24 cellular contexts compared by ENCODE assay signal in the genomic region with DNA sequence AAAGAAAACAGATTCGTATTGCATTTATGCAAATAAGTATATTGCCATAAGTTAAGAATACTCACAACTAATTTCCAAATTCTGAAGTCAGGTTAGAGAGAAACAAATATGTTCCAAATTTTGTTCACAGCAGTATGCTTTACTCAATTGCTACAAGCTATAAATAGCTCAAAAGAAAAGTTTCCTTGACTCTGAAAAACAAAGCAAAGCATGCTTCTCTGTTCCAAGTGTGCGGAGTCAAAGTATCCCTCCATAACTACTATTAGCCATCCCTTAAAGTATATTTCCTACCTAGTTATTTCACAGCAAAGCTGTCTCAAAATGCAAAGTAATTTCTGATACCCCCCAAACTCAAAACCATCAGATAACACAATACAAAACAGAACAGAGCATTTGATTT. TPM values are rescaled to one million over a fixed set of nuclear protein-coding genes. Genes with fewer than 3 reads are reported as not detected.
DNase-seq lines count a peak whose midpoint lies in the region; ATAC-seq and TF ChIP-seq lines count a peak whose summit lies in the region.
"Had no signal": no experiment of that assay in that cellular context is flagged by ENCODE, and none has a peak within 500 bp of the region (broad histone marks: within the 10 kb centered on the region; RNA-seq: fewer than 3 reads in every experiment).

No MANE protein-coding gene starts in this region.

- H3K36me3 Mint-ChIP-seq in endodermal cell (ENCODE audit: low read depth) (peaks cover 58% of the 10 kb centered on the region), neural crest cell (ENCODE audit: low read depth) (peaks cover 21% of the 10 kb centered on the region)

- ATAC-seq in heart right ventricle (peak in 2 of 8 donors; percentile 52 to 57), Right ventricle myocardium inferior (no peak), sciatic nerve (no peak)
- ATAC-seq: A549, HepG2, K562 had no signal

- H3K9me3 Mint-ChIP-seq in endodermal cell (peaks cover 8% of the 10 kb centered on the region), neural crest cell (no peaks in the 10 kb centered on the region)
- H3K9me3 Mint-ChIP-seq: CD4-positive, alpha-beta T cell had no signal

- H3K27ac Mint-ChIP-seq in endodermal cell (peak overlapping the region; percentile 89), neural crest cell (ENCODE audit: unreplicated experiment) (peak overlapping the region; percentile 69)
- H3K27ac Mint-ChIP-seq: CD4-positive, alpha-beta T cell had no signal

- peak overlapping the region in 7 of 10 donors; percentile 21 to 70 (median 44) for H3K27ac ChIP-seq in heart right ventricle
- H3K27ac ChIP-seq in endodermal cell (ENCODE audit: low read depth, low read length) = no peak overlapping the region
- H3K27ac ChIP-seq: BLaER1 treated with 17β-estradiol and CSF1 and Interleukin-3, amounts not matched to agents 10 nM and 100 nM had no signal

- H3K4me3 Mint-ChIP-seq in endodermal cell (peak overlapping the region; percentile 20), neural crest cell (no peak overlapping the region)
- H3K4me3 Mint-ChIP-seq: CD4-positive, alpha-beta T cell had no signal

- WGBS in heart right ventricle, 2 donors = 68 to 70% methylated on average over 2 of the region's 2 CpGs
- WGBS in endodermal cell (ENCODE audit: insufficient coverage in 1 of 2, insufficient read length in 1 of 2), 2 experiments = 90 to 93% methylated on average over 1 to 2 of the region's 2 CpGs

- H3K4me3 ChIP-seq in heart right ventricle = no peak overlapping the region
- peak overlapping the region; percentile 36 for H3K4me3 ChIP-seq in endodermal cell (ENCODE audit: low read length)
- no peak overlapping the region for H3K4me3 ChIP-seq in H7 (ENCODE audit: insufficient read depth, low read depth, low read length)
- H3K4me3 ChIP-seq: A549; BLaER1 treated with 17β-estradiol and CSF1 and Interleukin-3, amounts not matched to agents 10 nM and 100 nM; K562 had no signal

- H3K36me3 ChIP-seq in heart right ventricle (peaks cover 0 to 36% (median 0%) of the 10 kb centered on the region in 9 donors), endodermal cell (ENCODE audit: control insufficient read depth, insufficient read depth, low read length) (peaks cover 74% of the 10 kb centered on the region), H7 (replicated peaks; ENCODE audit: control insufficient read depth, insufficient read depth, low read length) (no peaks in the 10 kb centered on the region)

- no peaks in the 10 kb centered on the region for H3K27me3 Mint-ChIP-seq in endodermal cell (ENCODE audit: insufficient read depth)
- no peaks in the 10 kb centered on the region for H3K27me3 Mint-ChIP-seq in neural crest cell (ENCODE audit: low read depth)
- H3K27me3 Mint-ChIP-seq: CD4-positive, alpha-beta T cell had no signal

- H3K27me3 ChIP-seq in heart right ventricle (no peaks in the 10 kb centered on the region), endodermal cell (ENCODE audit: control insufficient read depth, insufficient read depth, low read length, poor library complexity, severe bottlenecking) (no peaks in the 10 kb centered on the region), H7 (ENCODE audit: control insufficient read depth, insufficient read depth, low read length) (no peaks in the 10 kb centered on the region; the same call in 1 of the 2 replicates)
- H3K27me3 ChIP-seq: BLaER1 treated with 17β-estradiol and CSF1 and Interleukin-3, amounts not matched to agents 10 nM and 100 nM had no signal

- H3K4me1 ChIP-seq in heart right ventricle (peaks cover 0 to 56% (median 27%) of the 10 kb centered on the region in 9 donors), endodermal cell (ENCODE audit: control insufficient read depth, insufficient read depth, low read length) (peaks cover 13% of the 10 kb centered on the region)
- H3K4me1 ChIP-seq: BLaER1 treated with 17β-estradiol and CSF1 and Interleukin-3, amounts not matched to agents 10 nM and 100 nM had no signal

- intact Hi-C loops in heart right ventricle (cut with DNase I) (loop anchor here in 1 of 10 donors (10.0 kb wide), 1 partner anchor 48 kb away; a partner anchor contains a TSS), Right ventricle myocardium inferior (cut with DNase I) (no loop called here), posterior cingulate gyrus (cut with DNase I) (no loop called here), sciatic nerve (cut with DNase I) (no loop called here)

- H3K9ac ChIP-seq in endodermal cell (ENCODE audit: extremely low read depth, low read length, poor library complexity, severe bottlenecking) = peak overlapping the region; percentile 4
- H3K9ac ChIP-seq: BLaER1 treated with 17β-estradiol and CSF1 and Interleukin-3, amounts not matched to agents 10 nM and 100 nM had no signal

- H3K9me3 ChIP-seq in heart right ventricle (peaks cover 0 to 7% (median 0%) of the 10 kb centered on the region in 11 donors), endodermal cell (ENCODE audit: control insufficient read depth, low read length) (no peaks in the 10 kb centered on the region)
- H3K9me3 ChIP-seq: A549 had no signal

- DNase-seq in heart right ventricle = no peak
- DNase-seq in Right ventricle myocardium inferior (ENCODE audit: missing footprints) = no peak
- DNase-seq in endodermal cell = no peak
- DNase-seq in neural crest cell (ENCODE audit: low read depth, low spot score) = no peak
- no peak for DNase-seq in posterior cingulate gyrus
- DNase-seq in H7 = no peak
- no peak for DNase-seq in sciatic nerve (ENCODE audit: low spot score)
- DNase-seq: AML-193; CD4-positive, alpha-beta T cell; Kasumi-1; NCI-H1092 treated with DMSO at 0.1 percent for 48 hours; NCI-H1436; NCI-H187; NCI-H2081 treated with DMSO at 0.1 percent for 48 hours; NCI-H2171; NCI-H226; NCI-H510A; NCI-H69; RPMI8226; SHP77 treated with DMSO at 0.1 percent for 48 hours had no signal

- H3K4me1 Mint-ChIP-seq in endodermal cell = peaks cover 71% of the 10 kb centered on the region
- H3K4me1 Mint-ChIP-seq in neural crest cell = peaks cover 14% of the 10 kb centered on the region

- TF ChIP-seq CTCF in heart right ventricle (IDR thresholded peaks at IDR 0.05) (no peak), endodermal cell (conservative IDR thresholded peaks at IDR 0.05) (no peak), neural crest cell (conservative IDR thresholded peaks at IDR 0.05) (no peak)

RNA-seq across cellular contexts. Expression of a gene that starts 47.3 kb away (rescaled TPM):
- total RNA-seq in heart right ventricle (100 to 1,000 TPM in 9 of 10 donors, 10 to 100 TPM in 1; 99.1 to 125 (median 107) TPM), Right ventricle myocardium inferior (101 TPM), endodermal cell (100 to 1,000 TPM; 188 to 215 TPM), neural crest cell (15.0 and 15.3 TPM in 2 replicates), sciatic nerve (42.8 TPM)
- 100 to 1,000 TPM in 1 of 2 donors, 10 to 100 TPM in 1; 97.6 to 203 TPM for polyA plus RNA-seq in heart right ventricle
- polyA plus RNA-seq in endodermal cell (2013, experiment 1 of 2) = 53.2 TPM
- 60.4 TPM for polyA plus RNA-seq in endodermal cell (2013, experiment 2 of 2)
- 17.0 and 31.8 TPM in 2 replicates for total RNA-seq in H7 (2014; rRNA removed; shearing (Covaris generic))
